Comparison of ENCODE assay signal across 8 cellular contexts in genomic region chr5:50667079-50667652, GRCh38. TPM values are rescaled to one million over a fixed set of nuclear protein-coding genes. Genes with fewer than 3 reads are reported as not detected.
DNase-seq lines count a peak whose midpoint lies in the region; ATAC-seq and TF ChIP-seq lines count a peak whose summit lies in the region.

No MANE protein-coding gene starts in this region.

- H3K36me3 ChIP-seq in CD8-positive, alpha-beta memory T cell (ENCODE audit: insufficient read depth, low read length) = peaks cover 2% of the 10 kb centered on the region
- no peaks in the 10 kb centered on the region for H3K36me3 ChIP-seq in Peyer's patch
- H3K36me3 ChIP-seq in brain microvascular endothelial cell (replicated peaks) = no peaks in the 10 kb centered on the region

- no peak for TF ChIP-seq CTCF in Peyer's patch (IDR thresholded peaks at IDR 0.05)
- no peak for TF ChIP-seq CTCF in brain microvascular endothelial cell (IDR thresholded peaks at IDR 0.05; ENCODE audit: low read depth, low read length, missing control alignments)

- H3K4me1 ChIP-seq in CD8-positive, alpha-beta memory T cell (ENCODE audit: insufficient read depth, low read length) = peaks cover 43% of the 10 kb centered on the region
- H3K4me1 ChIP-seq in Peyer's patch = peaks cover 0 to 9% (median 2%) of the 10 kb centered on the region in 4 donors

- ATAC-seq in GM19372 (IDR thresholded peaks at IDR 0.05; ENCODE audit: low read depth, unreplicated experiment) (peak; percentile 38), HG03439 (IDR thresholded peaks at IDR 0.05; ENCODE audit: unreplicated experiment) (peak; percentile 39)

- H3K27me3 Mint-ChIP-seq in CD8-positive, alpha-beta memory T cell = peaks cover 0 to 13% of the 10 kb centered on the region in 2 donors

- in situ Hi-C loops in brain microvascular endothelial cell (cut with HindIII; ENCODE audit: low pct_ligation_motif_present, low sequenced_read_pairs) = no loop called here

- H3K9me3 Mint-ChIP-seq in CD8-positive, alpha-beta memory T cell = peaks cover 0 to 3% (median 0%) of the 10 kb centered on the region in 5 donors

- CTCF ChIA-PET in CD8-positive, alpha-beta memory T cell (lab: Charles Lee) = interaction anchor here (0.7 to 2.0 kb wide), 7 partner anchors 29 to 226 kb away, joined by 3 to 15 read pairs (median 4); partner anchors contain the start of gene EMB

- H3K4me3 ChIP-seq in CD8-positive, alpha-beta memory T cell (ENCODE audit: low read length) = peak overlapping the region; percentile 86
- peak overlapping the region; percentile 84 to 99 (median 90) for H3K4me3 ChIP-seq in Peyer's patch
- peak overlapping the region; percentile 85 for H3K4me3 ChIP-seq in brain microvascular endothelial cell (ENCODE audit: low read depth, low read length)

- no peaks in the 10 kb centered on the region for H3K27me3 ChIP-seq in CD8-positive, alpha-beta memory T cell (ENCODE audit: insufficient read depth, low read length, poor library complexity, severe bottlenecking)
- H3K27me3 ChIP-seq in Peyer's patch = no peaks in the 10 kb centered on the region
- no peaks in the 10 kb centered on the region for H3K27me3 ChIP-seq in brain microvascular endothelial cell (replicated peaks)

- peak overlapping the region; percentile 91 to 100 (median 97) for H3K4me3 Mint-ChIP-seq in CD8-positive, alpha-beta memory T cell

- no peak for DNase-seq in CD8-positive, alpha-beta memory T cell
- peak; percentile 70 to 79 (median 75) for DNase-seq in Peyer's patch
- DNase-seq in brain microvascular endothelial cell = peak; percentile 48
- DNase-seq in islet precursor cell = peak; percentile 75
- DNase-seq in stimulated activated CD4-positive, alpha-beta T cell treated with anti-CD3 and anti-CD28 coated beads, Interleukin-15, amount 100 ng/mL, for 24 hours = peak; percentile 62
- DNase-seq in hippocampal formation (lab: John Stamatoyannopoulos, UW) = no peak

- H3K4me1 Mint-ChIP-seq in CD8-positive, alpha-beta memory T cell = peaks cover 64 to 76% (median 72%) of the 10 kb centered on the region in 3 donors

- POLR2A ChIA-PET in CD8-positive, alpha-beta memory T cell (lab: Charles Lee) = interaction anchor here (0.6 to 2.7 kb wide), 11 partner anchors 23 to 226 kb away, joined by 3 to 26 read pairs (median 3); partner anchors contain the start of gene EMB

- H3K9me3 ChIP-seq in CD8-positive, alpha-beta memory T cell (ENCODE audit: low read length) = no peaks in the 10 kb centered on the region
- no peaks in the 10 kb centered on the region for H3K9me3 ChIP-seq in Peyer's patch

- peaks cover 17 to 47% (median 18%) of the 10 kb centered on the region in 3 donors for H3K36me3 Mint-ChIP-seq in CD8-positive, alpha-beta memory T cell

- peak overlapping the region; percentile 94 to 100 (median 99) for H3K27ac Mint-ChIP-seq in CD8-positive, alpha-beta memory T cell

- peak overlapping the region; percentile 99 for H3K27ac ChIP-seq in CD8-positive, alpha-beta memory T cell (ENCODE audit: low read depth, low read length)
- H3K27ac ChIP-seq in Peyer's patch (peak overlapping the region; percentile 94 to 99 (median 96)), brain microvascular endothelial cell (peak overlapping the region; percentile 87)

- no peak for TF ChIP-seq POLR2A in Peyer's patch (IDR thresholded peaks at IDR 0.05)

RNA-seq across cellular contexts. Expression of gene PARP8, which starts 0.7 kb away (rescaled TPM):
- total RNA-seq in CD8-positive, alpha-beta memory T cell = 10 to 100 TPM; 55.4 to 58.4 TPM
- 142 TPM for polyA plus RNA-seq in CD8-positive, alpha-beta memory T cell
- 10 to 100 TPM; 12.0 to 34.7 (median 25.3) TPM for total RNA-seq in Peyer's patch

Comparison
In these comparisons a context has a peak if more than half of its experiments do, and no peak if none do; other contexts are left out.
1. DNase-seq: peak in Peyer's patch (3 of 3), brain microvascular endothelial cell (single experiment), islet precursor cell (single experiment) and stimulated activated CD4-positive, alpha-beta T cell treated with anti-CD3 and anti-CD28 coated beads, Interleukin-15, amount 100 ng/mL, for 24 hours (single experiment); none in CD8-positive, alpha-beta memory T cell (0 of 5) and hippocampal formation (0 of 2).
2. Peak in every context shown above with its lines, with median percentiles within 50 percentile points of each other: H3K27ac ChIP-seq and H3K4me3 ChIP-seq.